Comparison of ENCODE assay signal across 8 cellular contexts in genomic region chr18:76709659-76710645, GRCh38.
DNase-seq lines count a peak whose midpoint lies in the region; ATAC-seq lines count a peak whose summit lies in the region.

No MANE protein-coding gene starts in this region.

- peak; percentile 60 for DNase-seq in ACHN
- peak; percentile 84 for DNase-seq in NCI-H2227 (lab: John Stamatoyannopoulos, UW; ENCODE audit: unreplicated experiment)
- DNase-seq in central memory CD8-positive, alpha-beta T cell (ENCODE audit: low spot score in 2 of 2): peak in 1 of 2 donors; percentile 28
- peak; percentile 43 to 68 for DNase-seq in left colon
- peak; percentile 38 to 54 for DNase-seq in stimulated activated CD4-positive, alpha-beta T cell treated with anti-CD3 and anti-CD28 coated beads, Interleukin-4, amount 100 ng/mL, for 4 hours

- peaks cover 6% of the 10 kb centered on the region for H3K4me1 Mint-ChIP-seq in central memory CD8-positive, alpha-beta T cell

- in situ Hi-C loops in ACHN (cut with HindIII; ENCODE audit: low pct_ligation_motif_present, low pct_unique_long_range_greater_than_20kb, low sequenced_read_pairs): no loop called here

- H3K36me3 Mint-ChIP-seq in central memory CD8-positive, alpha-beta T cell (ENCODE audit: insufficient read depth): no peaks in the 10 kb centered on the region

- H3K9me3 Mint-ChIP-seq in central memory CD8-positive, alpha-beta T cell: no peaks in the 10 kb centered on the region

- intact Hi-C loops in left colon (cut with DNase I, micrococcal nuclease): loop anchor here in 1 of 2 donors (5.0 kb wide), 1 partner anchor 313 kb away; no protein-coding TSS in a partner anchor

- no peaks in the 10 kb centered on the region for H3K27me3 Mint-ChIP-seq in central memory CD8-positive, alpha-beta T cell

- no peak overlapping the region for H3K4me3 Mint-ChIP-seq in central memory CD8-positive, alpha-beta T cell

- no peak overlapping the region for H3K27ac Mint-ChIP-seq in central memory CD8-positive, alpha-beta T cell (ENCODE audit: low read depth)

- ATAC-seq in GM18861 (IDR thresholded peaks at IDR 0.05; ENCODE audit: unreplicated experiment): peak; percentile 84
- peak; percentile 59 for ATAC-seq in HG03135 (IDR thresholded peaks at IDR 0.05; ENCODE audit: unreplicated experiment)
- peak; percentile 58 to 73 for ATAC-seq in activated CD4-positive, CD25-positive, alpha-beta regulatory T cell treated with anti-CD3 and anti-CD28 coated beads, Interleukin-2, amount 50 U/mL, for 24 hours
- ATAC-seq in central memory CD8-positive, alpha-beta T cell (replicated peaks; ENCODE audit: extremely low read depth, poor library complexity, severe bottlenecking): peak; percentile 56
- peak; percentile 86 for ATAC-seq in left colon
